In the genomic region with DNA sequence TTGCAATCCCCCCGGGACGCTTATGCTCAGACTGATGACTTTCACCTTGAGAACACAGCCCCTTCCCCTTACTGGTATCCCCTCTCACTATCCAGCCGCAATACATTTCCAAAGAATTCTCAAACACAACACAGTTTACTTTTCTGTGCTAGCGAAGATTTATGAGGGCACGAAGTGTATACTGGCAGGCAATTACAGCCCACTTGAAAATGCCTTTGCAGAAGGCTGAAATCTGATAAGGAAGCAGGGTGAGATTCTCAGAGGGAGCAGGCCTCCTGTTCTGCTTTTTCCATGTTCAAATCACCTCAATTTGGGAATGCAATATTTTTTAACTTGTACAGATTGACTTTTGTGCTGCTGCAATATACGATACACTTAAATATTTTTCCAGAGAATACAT, we compare ENCODE assay signal across 16 cellular contexts.
"Had no signal": no experiment of that assay in that cellular context is flagged by ENCODE, and none has a peak within 500 bp of the region (broad histone marks: within the 10 kb centered on the region; RNA-seq: fewer than 3 reads in every experiment).

No MANE protein-coding gene starts in this region.

- H3K27me3 ChIP-seq: adrenal gland, dorsolateral prefrontal cortex, tibial nerve had no signal

- H3K27ac ChIP-seq: adrenal gland, dorsolateral prefrontal cortex, tibial nerve had no signal

- H3K36me3 Mint-ChIP-seq: activated naive CD4-positive, alpha-beta T cell treated with anti-CD3 and anti-CD28 coated beads, Interleukin-2, amount 10 ng/mL, durations not matched to agents 7 days and 5 days; naive thymus-derived CD8-positive, alpha-beta T cell; stimulated activated naive B cell treated with anti-CD40 and anti-IgM and Interleukin-4, amounts not matched to agents 10 μg/mL and 1 μg/mL and 100 μg/mL, for 72 hours; WTC11 had no signal

- H3K27ac Mint-ChIP-seq: activated CD4-positive, alpha-beta memory T cell treated with anti-CD3 and anti-CD28 coated beads, Interleukin-2, amount 10 ng/mL, durations not matched to agents 7 days and 5 days; activated naive CD4-positive, alpha-beta T cell treated with anti-CD3 and anti-CD28 coated beads, Interleukin-2, amount 10 ng/mL, durations not matched to agents 7 days and 5 days; activated T-cell treated with anti-CD3 and anti-CD28 coated beads, Interleukin-2, amount 50 U/mL, for 24 hours; endodermal cell; naive thymus-derived CD8-positive, alpha-beta T cell; stimulated activated naive B cell treated with anti-CD40 and anti-IgM and Interleukin-4, amounts not matched to agents 10 μg/mL and 1 μg/mL and 100 μg/mL, for 72 hours; WTC11 had no signal

- H3K4me1 Mint-ChIP-seq: activated CD4-positive, alpha-beta memory T cell treated with anti-CD3 and anti-CD28 coated beads, Interleukin-2, amount 10 ng/mL, durations not matched to agents 7 days and 5 days had no signal

- H3K4me3 Mint-ChIP-seq: activated CD4-positive, alpha-beta memory T cell treated with anti-CD3 and anti-CD28 coated beads, Interleukin-2, amount 10 ng/mL, durations not matched to agents 7 days and 5 days; activated naive CD4-positive, alpha-beta T cell treated with anti-CD3 and anti-CD28 coated beads, Interleukin-2, amount 10 ng/mL, durations not matched to agents 7 days and 5 days; activated T-cell treated with anti-CD3 and anti-CD28 coated beads, Interleukin-2, amount 50 U/mL, for 24 hours; endodermal cell; naive thymus-derived CD8-positive, alpha-beta T cell; stimulated activated naive B cell treated with anti-CD40 and anti-IgM and Interleukin-4, amounts not matched to agents 10 μg/mL and 1 μg/mL and 100 μg/mL, for 72 hours; WTC11 had no signal

- H3K4me3 ChIP-seq: adrenal gland, dorsolateral prefrontal cortex, tibial nerve had no signal

- ATAC-seq: left cardiac atrium; naive thymus-derived CD8-positive, alpha-beta T cell; stimulated activated naive B cell treated with anti-CD40 and anti-IgM and Interleukin-4, amounts not matched to agents 10 μg/mL and 1 μg/mL and 100 μg/mL, for 72 hours had no signal

- DNase-seq: activated CD4-positive, alpha-beta memory T cell treated with anti-CD3 and anti-CD28 coated beads, Interleukin-2, amount 10 ng/mL, durations not matched to agents 7 days and 5 days; activated CD4-positive, alpha-beta T cell treated with anti-CD3 and anti-CD28 coated beads for 4 hours; activated naive CD4-positive, alpha-beta T cell treated with anti-CD3 and anti-CD28 coated beads, Interleukin-2, amount 10 ng/mL, durations not matched to agents 7 days and 5 days; activated T-cell treated with anti-CD3 and anti-CD28 coated beads, Interleukin-2, amount 50 U/mL, for 24 hours; adrenal gland; dorsolateral prefrontal cortex; endodermal cell; head of caudate nucleus; left cardiac atrium; mammary epithelial cell; naive thymus-derived CD8-positive, alpha-beta T cell; retina; stimulated activated CD4-positive, alpha-beta T cell treated with anti-CD3 and anti-CD28 coated beads, Interleukin-2, amount 100 ng/mL, for 48 hours; stimulated activated naive B cell treated with anti-CD40 and anti-IgM and Interleukin-4, amounts not matched to agents 10 μg/mL and 1 μg/mL and 100 μg/mL, for 72 hours had no signal

- H3K36me3 ChIP-seq: adrenal gland, tibial nerve had no signal

- H3K27me3 Mint-ChIP-seq: activated CD4-positive, alpha-beta memory T cell treated with anti-CD3 and anti-CD28 coated beads, Interleukin-2, amount 10 ng/mL, durations not matched to agents 7 days and 5 days; activated T-cell treated with anti-CD3 and anti-CD28 coated beads, Interleukin-2, amount 50 U/mL, for 24 hours; naive thymus-derived CD8-positive, alpha-beta T cell; stimulated activated naive B cell treated with anti-CD40 and anti-IgM and Interleukin-4, amounts not matched to agents 10 μg/mL and 1 μg/mL and 100 μg/mL, for 72 hours had no signal

- H3K4me1 ChIP-seq: adrenal gland, tibial nerve had no signal

- H3K9me3 Mint-ChIP-seq: activated CD4-positive, alpha-beta memory T cell treated with anti-CD3 and anti-CD28 coated beads, Interleukin-2, amount 10 ng/mL, durations not matched to agents 7 days and 5 days; activated naive CD4-positive, alpha-beta T cell treated with anti-CD3 and anti-CD28 coated beads, Interleukin-2, amount 10 ng/mL, durations not matched to agents 7 days and 5 days; activated T-cell treated with anti-CD3 and anti-CD28 coated beads, Interleukin-2, amount 50 U/mL, for 24 hours; endodermal cell; stimulated activated naive B cell treated with anti-CD40 and anti-IgM and Interleukin-4, amounts not matched to agents 10 μg/mL and 1 μg/mL and 100 μg/mL, for 72 hours; WTC11 had no signal
